ENCODE assay signal across 8 cellular contexts in genomic region chr10:22666287-22667092, GRCh38. TPM values are rescaled to one million over a fixed set of nuclear protein-coding genes. Genes with fewer than 3 reads are reported as not detected.
DNase-seq lines count a peak whose midpoint lies in the region; ATAC-seq and TF ChIP-seq lines count a peak whose summit lies in the region.

No MANE protein-coding gene starts in this region.

- ATAC-seq in GM19324 (IDR thresholded peaks at IDR 0.05; ENCODE audit: low FRiP score, unreplicated experiment), result peak; percentile 62
- ATAC-seq in HG03196 (IDR thresholded peaks at IDR 0.05; ENCODE audit: unreplicated experiment), result peak; percentile 83

- intact Hi-C loops in CD14-positive monocyte (cut with micrococcal nuclease), result no loop called here
- intact Hi-C loops in activated CD4-positive, alpha-beta T cell treated with anti-CD3 and anti-CD28 coated beads, Interleukin-2, amount 10 ng/mL, durations not matched to agents 24 days and 14 days (cut with micrococcal nuclease), result loop anchor here (1.0 to 5.0 kb wide), 3 partner anchors 8 to 54 kb away; no protein-coding TSS in a partner anchor

- DNase-seq in CD14-positive monocyte (ENCODE audit: low spot score) (no peak), mesothelial cell of epicardium (ENCODE audit: low spot score in 2 of 2, unreplicated experiment in 2 of 2) (no peak), mucosa of gallbladder (ENCODE audit: low spot score) (no peak), NCI-H1048 (lab: John Stamatoyannopoulos, UW) (no peak), HuH-7.5 (ENCODE audit: low spot score) (no peak)
- peak; percentile 90 for DNase-seq in activated CD4-positive, alpha-beta T cell treated with anti-CD3 and anti-CD28 coated beads, Interleukin-2, amount 10 ng/mL, durations not matched to agents 24 days and 14 days

- TF ChIP-seq CTCF in CD14-positive monocyte (IDR thresholded peaks at IDR 0.05), result no peak
- no peak for TF ChIP-seq CTCF in mesothelial cell of epicardium (IDR thresholded peaks at IDR 0.05; ENCODE audit: unreplicated experiment)

- H3K27me3 Mint-ChIP-seq in CD14-positive monocyte (ENCODE audit: low read depth in 3 of 3) (no peaks in the 10 kb centered on the region), mesothelial cell of epicardium (ENCODE audit: low read depth) (no peaks in the 10 kb centered on the region)
- H3K27me3 Mint-ChIP-seq in activated CD4-positive, alpha-beta T cell treated with anti-CD3 and anti-CD28 coated beads, Interleukin-2, amount 10 ng/mL, durations not matched to agents 24 days and 14 days, result no peaks in the 10 kb centered on the region

- H3K9me3 Mint-ChIP-seq in CD14-positive monocyte, result no peaks in the 10 kb centered on the region
- H3K9me3 Mint-ChIP-seq in activated CD4-positive, alpha-beta T cell treated with anti-CD3 and anti-CD28 coated beads, Interleukin-2, amount 10 ng/mL, durations not matched to agents 24 days and 14 days, result no peaks in the 10 kb centered on the region
- H3K9me3 Mint-ChIP-seq in mesothelial cell of epicardium, result no peaks in the 10 kb centered on the region

- H3K4me1 Mint-ChIP-seq in CD14-positive monocyte (peaks cover 31% of the 10 kb centered on the region), mesothelial cell of epicardium (peaks cover 43% of the 10 kb centered on the region)
- H3K4me1 Mint-ChIP-seq in activated CD4-positive, alpha-beta T cell treated with anti-CD3 and anti-CD28 coated beads, Interleukin-2, amount 10 ng/mL, durations not matched to agents 24 days and 14 days, result peaks cover 52% of the 10 kb centered on the region

- H3K27ac Mint-ChIP-seq in CD14-positive monocyte (peak overlapping the region in 1 of 7 donors; percentile 63), mesothelial cell of epicardium (peak overlapping the region; percentile 35)
- peak overlapping the region; percentile 94 for H3K27ac Mint-ChIP-seq in activated CD4-positive, alpha-beta T cell treated with anti-CD3 and anti-CD28 coated beads, Interleukin-2, amount 10 ng/mL, durations not matched to agents 24 days and 14 days

- H3K4me3 Mint-ChIP-seq in CD14-positive monocyte (peak overlapping the region; percentile 32 to 47), mesothelial cell of epicardium (peak overlapping the region; percentile 1)
- H3K4me3 Mint-ChIP-seq in activated CD4-positive, alpha-beta T cell treated with anti-CD3 and anti-CD28 coated beads, Interleukin-2, amount 10 ng/mL, durations not matched to agents 24 days and 14 days, result peak overlapping the region; percentile 90

- H3K36me3 Mint-ChIP-seq in CD14-positive monocyte (peaks cover 4 to 6% of the 10 kb centered on the region in 2 donors), mesothelial cell of epicardium (no peaks in the 10 kb centered on the region)
- H3K36me3 Mint-ChIP-seq in activated CD4-positive, alpha-beta T cell treated with anti-CD3 and anti-CD28 coated beads, Interleukin-2, amount 10 ng/mL, durations not matched to agents 24 days and 14 days (ENCODE audit: low read depth), result peaks cover 6% of the 10 kb centered on the region

RNA-seq across cellular contexts. Expression of gene PIP4K2A, which starts 47.9 kb away (rescaled TPM):
- polyA plus RNA-seq in CD14-positive monocyte, result 10 to 100 TPM in 1 of 2 donors, 1 to 10 TPM in 1; 9.7 to 16.6 TPM
- total RNA-seq in activated CD4-positive, alpha-beta T cell treated with anti-CD3 and anti-CD28 coated beads, Interleukin-2, amount 10 ng/mL, durations not matched to agents 24 days and 14 days, result 94.6 and 101 TPM in 2 replicates
- 33.6 to 37.6 TPM (median 34.9 TPM) in 3 replicates for total RNA-seq in mesothelial cell of epicardium
- total RNA-seq in mucosa of gallbladder, result 55.2 TPM

Comparison
In these comparisons a context has a peak if more than half of its experiments do, and no peak if none do; other contexts are left out.
1. H3K4me3 Mint-ChIP-seq: peak in every context shown above with its lines; median percentile 90 in activated CD4-positive, alpha-beta T cell treated with anti-CD3 and anti-CD28 coated beads, Interleukin-2, amount 10 ng/mL, durations not matched to agents 24 days and 14 days; 40 in CD14-positive monocyte; 1 in mesothelial cell of epicardium.